14 cellular contexts compared by ENCODE assay signal in genomic region chr9:89491688-89492087, GRCh38. TPM values are rescaled to one million over a fixed set of nuclear protein-coding genes. Genes with fewer than 3 reads are reported as not detected.
DNase-seq lines count a peak whose midpoint lies in the region; ATAC-seq and TF ChIP-seq lines count a peak whose summit lies in the region.
"Had no signal": no experiment of that assay in that cellular context is flagged by ENCODE, and none has a peak within 500 bp of the region (broad histone marks: within the 10 kb centered on the region; RNA-seq: fewer than 3 reads in every experiment).

No MANE protein-coding gene starts in this region.

- H3K27ac ChIP-seq in trophoblast cell (ENCODE audit: low read depth, low read length), result no peak overlapping the region
- H3K27ac ChIP-seq: right lobe of liver, transverse colon had no signal

- H3K27me3 Mint-ChIP-seq in activated CD4-positive, alpha-beta T cell treated with anti-CD3 and anti-CD28 coated beads for 36 hours, result no peaks in the 10 kb centered on the region
- no peaks in the 10 kb centered on the region for H3K27me3 Mint-ChIP-seq in IgD-negative memory B cell
- no peaks in the 10 kb centered on the region for H3K27me3 Mint-ChIP-seq in activated naive CD8-positive, alpha-beta T cell treated with anti-CD3 and anti-CD28 coated beads, Interleukin-2, amount 10 ng/mL, durations not matched to agents 7 days and 5 days
- peaks cover 3% of the 10 kb centered on the region for H3K27me3 Mint-ChIP-seq in nephron progenitor cell (ENCODE audit: low read depth, poor library complexity)

- H2BK5ac ChIP-seq in trophoblast cell (ENCODE audit: low read depth, low read length, poor library complexity), result no peak overlapping the region

- CTCF ChIA-PET in activated CD4-positive, alpha-beta T cell treated with anti-CD3 and anti-CD28 coated beads for 36 hours (lab: Charles Lee), result interaction anchor here (0.6 to 2.4 kb wide), 5 partner anchors 9 to 194 kb away, joined by 3 to 11 read pairs (median 3); no protein-coding TSS in a partner anchor

- no peaks in the 10 kb centered on the region for H3K36me3 ChIP-seq in trophoblast cell (ENCODE audit: control insufficient read depth in 1 of 2, insufficient read depth in 2 of 2, low read length in 2 of 2)
- H3K36me3 ChIP-seq: right lobe of liver, transverse colon had no signal

- peak overlapping the region; percentile 51 for H3K4me3 Mint-ChIP-seq in activated CD4-positive, alpha-beta T cell treated with anti-CD3 and anti-CD28 coated beads for 36 hours
- peak overlapping the region in 2 of 4 donors; percentile 51 to 78 for H3K4me3 Mint-ChIP-seq in IgD-negative memory B cell
- H3K4me3 Mint-ChIP-seq in activated naive CD8-positive, alpha-beta T cell treated with anti-CD3 and anti-CD28 coated beads, Interleukin-2, amount 10 ng/mL, durations not matched to agents 7 days and 5 days, result peak overlapping the region; percentile 84
- H3K4me3 Mint-ChIP-seq in nephron progenitor cell, result no peak overlapping the region

- no peaks in the 10 kb centered on the region for H3K4me1 ChIP-seq in trophoblast cell (ENCODE audit: control insufficient read depth in 1 of 2, insufficient read depth in 2 of 2, low read length in 2 of 2)
- H3K4me1 ChIP-seq: right lobe of liver had no signal

- H2BK12ac ChIP-seq in trophoblast cell (ENCODE audit: low read length), result no peak overlapping the region

- no CpG with 5 or more reads among the region's 8 CpGs for WGBS in trophoblast cell (ENCODE audit: extremely low coverage, insufficient coverage, insufficient read length)

- H3K79me2 ChIP-seq in trophoblast cell (ENCODE audit: control insufficient read depth, insufficient read depth, low read length, poor library complexity), result no peaks in the 10 kb centered on the region

- peaks cover 51% of the 10 kb centered on the region for H3K36me3 Mint-ChIP-seq in activated CD4-positive, alpha-beta T cell treated with anti-CD3 and anti-CD28 coated beads for 36 hours (ENCODE audit: low read depth)
- peaks cover 9% of the 10 kb centered on the region for H3K36me3 Mint-ChIP-seq in IgD-negative memory B cell
- peaks cover 47% of the 10 kb centered on the region for H3K36me3 Mint-ChIP-seq in activated naive CD8-positive, alpha-beta T cell treated with anti-CD3 and anti-CD28 coated beads, Interleukin-2, amount 10 ng/mL, durations not matched to agents 7 days and 5 days
- peaks cover 16% of the 10 kb centered on the region for H3K36me3 Mint-ChIP-seq in nephron progenitor cell (ENCODE audit: low read depth)

- peaks cover 89% of the 10 kb centered on the region for H3K4me1 Mint-ChIP-seq in activated CD4-positive, alpha-beta T cell treated with anti-CD3 and anti-CD28 coated beads for 36 hours
- peaks cover 69 to 82% (median 81%) of the 10 kb centered on the region in 3 donors for H3K4me1 Mint-ChIP-seq in IgD-negative memory B cell
- H3K4me1 Mint-ChIP-seq in activated naive CD8-positive, alpha-beta T cell treated with anti-CD3 and anti-CD28 coated beads, Interleukin-2, amount 10 ng/mL, durations not matched to agents 7 days and 5 days, result peaks cover 73% of the 10 kb centered on the region
- H3K4me1 Mint-ChIP-seq in nephron progenitor cell, result peaks cover 54% of the 10 kb centered on the region

- H4K12ac ChIP-seq in trophoblast cell (ENCODE audit: low read depth, low read length), result no peak overlapping the region

- H3K9me3 ChIP-seq in trophoblast cell (ENCODE audit: insufficient read depth, low read depth, low read length), result peaks cover 5% of the 10 kb centered on the region
- H3K9me3 ChIP-seq: right lobe of liver, transverse colon had no signal

- H3K27ac Mint-ChIP-seq in activated CD4-positive, alpha-beta T cell treated with anti-CD3 and anti-CD28 coated beads for 36 hours, result peak overlapping the region; percentile 74
- H3K27ac Mint-ChIP-seq in IgD-negative memory B cell (peak overlapping the region; percentile 44 to 89 (median 77)), nephron progenitor cell (no peak overlapping the region)
- H3K27ac Mint-ChIP-seq in activated naive CD8-positive, alpha-beta T cell treated with anti-CD3 and anti-CD28 coated beads, Interleukin-2, amount 10 ng/mL, durations not matched to agents 7 days and 5 days, result peak overlapping the region; percentile 62

- H2BK120ac ChIP-seq in trophoblast cell (ENCODE audit: insufficient read depth, low read length, poor library complexity), result no peak overlapping the region

- no peak overlapping the region for H4K91ac ChIP-seq in trophoblast cell (ENCODE audit: low read depth, low read length)

- H2AFZ ChIP-seq in trophoblast cell (ENCODE audit: insufficient read depth, low read length, poor library complexity), result no peak overlapping the region

- no peak for TF ChIP-seq CTCF in nephron progenitor cell (IDR thresholded peaks at IDR 0.05)

- peak; percentile 82 for ATAC-seq in activated CD4-positive, alpha-beta T cell treated with anti-CD3 and anti-CD28 coated beads for 36 hours
- peak; percentile 44 for ATAC-seq in activated naive CD8-positive, alpha-beta T cell treated with anti-CD3 and anti-CD28 coated beads, Interleukin-2, amount 10 ng/mL, durations not matched to agents 7 days and 5 days (ENCODE audit: low read depth)
- no peak for ATAC-seq in HG02973 (IDR thresholded peaks at IDR 0.05; ENCODE audit: unreplicated experiment)
- ATAC-seq: right lobe of liver had no signal

- intact Hi-C loops in activated CD4-positive, alpha-beta T cell treated with anti-CD3 and anti-CD28 coated beads for 36 hours (cut with DNase I, micrococcal nuclease), result loop anchor here in 1 of 2 experiments (2.0 kb wide), 1 partner anchor 71 kb away; no protein-coding TSS in a partner anchor

- POLR2A ChIA-PET in activated CD4-positive, alpha-beta T cell treated with anti-CD3 and anti-CD28 coated beads for 36 hours (lab: Charles Lee), result interaction anchor here (1.1 kb wide), 1 partner anchor 64 kb away, joined by 4 read pairs; no protein-coding TSS in a partner anchor
- POLR2A ChIA-PET in activated naive CD8-positive, alpha-beta T cell treated with anti-CD3 and anti-CD28 coated beads, Interleukin-2, amount 10 ng/mL, durations not matched to agents 7 days and 5 days (lab: Charles Lee), result interaction anchor here (0.7 to 1.1 kb wide), 2 partner anchors 8 to 10 kb away, joined by 3 to 4 read pairs; no protein-coding TSS in a partner anchor

- no peaks in the 10 kb centered on the region for H3K79me1 ChIP-seq in trophoblast cell (ENCODE audit: low read length)

- no peak overlapping the region for H4K8ac ChIP-seq in trophoblast cell (ENCODE audit: low read depth, low read length)

- H3K9ac ChIP-seq in trophoblast cell (ENCODE audit: low read length), result no peak overlapping the region

- H3K27me3 ChIP-seq in trophoblast cell (ENCODE audit: insufficient read depth, low read length), result no peaks in the 10 kb centered on the region
- H3K27me3 ChIP-seq: right lobe of liver, transverse colon had no signal

- no peak overlapping the region for H2AK5ac ChIP-seq in trophoblast cell (ENCODE audit: low read length)

- no peak overlapping the region for H3K4me3 ChIP-seq in trophoblast cell (ENCODE audit: low read depth, low read length)
- H3K4me3 ChIP-seq: right lobe of liver, transverse colon had no signal

- H3K4me2 ChIP-seq in trophoblast cell (ENCODE audit: low read length), result no peak overlapping the region

- peaks cover 2% of the 10 kb centered on the region for H3K9me3 Mint-ChIP-seq in activated CD4-positive, alpha-beta T cell treated with anti-CD3 and anti-CD28 coated beads for 36 hours (ENCODE audit: low read depth)
- H3K9me3 Mint-ChIP-seq in IgD-negative memory B cell, result no peaks in the 10 kb centered on the region
- H3K9me3 Mint-ChIP-seq in activated naive CD8-positive, alpha-beta T cell treated with anti-CD3 and anti-CD28 coated beads, Interleukin-2, amount 10 ng/mL, durations not matched to agents 7 days and 5 days, result no peaks in the 10 kb centered on the region
- H3K9me3 Mint-ChIP-seq in nephron progenitor cell, result no peaks in the 10 kb centered on the region

- H3K23ac ChIP-seq in trophoblast cell (ENCODE audit: low read length), result no peak overlapping the region

- peak overlapping the region; percentile 33 for H3K18ac ChIP-seq in trophoblast cell (ENCODE audit: low read length)

- H3K14ac ChIP-seq in trophoblast cell (ENCODE audit: low read length), result no peak overlapping the region

- no peak overlapping the region for H3K4ac ChIP-seq in trophoblast cell (ENCODE audit: low read depth, low read length)

- DNase-seq in activated CD4-positive, alpha-beta T cell treated with anti-CD3 and anti-CD28 coated beads for 36 hours, result peak; percentile 75
- no peak for DNase-seq in activated CD4-positive, alpha-beta T cell treated with anti-CD3 and anti-CD28 coated beads for 4 hours
- no peak for DNase-seq in activated naive CD8-positive, alpha-beta T cell treated with anti-CD3 and anti-CD28 coated beads, Interleukin-2, amount 10 ng/mL, durations not matched to agents 7 days and 5 days
- DNase-seq in trophoblast cell (no peak), nephron progenitor cell (no peak), kidney tubule cell (ENCODE audit: low spot score) (no peak)
- DNase-seq: Calu3, KG1, kidney, NCI-H2081 treated with DMSO at 0.1 percent for 48 hours, right lobe of liver, transverse colon had no signal

RNA-seq across cellular contexts. Expression of gene SEMA4D, which starts 6.2 kb away (rescaled TPM):
- 100 to 1,000 TPM; 215 to 226 TPM for total RNA-seq in activated CD4-positive, alpha-beta T cell treated with anti-CD3 and anti-CD28 coated beads for 36 hours
- polyA plus RNA-seq in IgD-negative memory B cell, result 35.3 TPM
- total RNA-seq in activated naive CD8-positive, alpha-beta T cell treated with anti-CD3 and anti-CD28 coated beads, Interleukin-2, amount 10 ng/mL, durations not matched to agents 7 days and 5 days, result 100 to 1,000 TPM; 370 to 391 TPM
- polyA plus RNA-seq in trophoblast cell (2013), result 6.3 and 6.5 TPM in 2 replicates
